In genomic region chr1:172359531-172359991, GRCh38 we compare ENCODE assay signal across 9 cellular contexts.
DNase-seq lines count a peak whose midpoint lies in the region; ATAC-seq, FAIRE-seq and TF ChIP-seq lines count a peak whose summit lies in the region.
"Had no signal": no experiment of that assay in that cellular context is flagged by ENCODE, and none has a peak within 500 bp of the region (broad histone marks: within the 10 kb centered on the region; RNA-seq: fewer than 3 reads in every experiment).

No MANE protein-coding gene starts in this region.

- in situ Hi-C loops in HepG2 (cut with HindIII; ENCODE audit: extremely low pct_ligation_motif_present, low pct_unique_long_range_greater_than_20kb): no loop called here

- peak overlapping the region; percentile 68 for H3K4me3 Mint-ChIP-seq in activated T-helper 17 cell treated with anti-CD3 and anti-CD28 coated beads, Interleukin-2, amount 50 U/mL, for 72 hours

- TF ChIP-seq RAD21 in HepG2 (CRISPR knock-in tag; IDR thresholded peaks at IDR 0.05): no peak

- H4K20me1 ChIP-seq in KMS-11 (ENCODE audit: insufficient read depth) (no peaks in the 10 kb centered on the region), HepG2 (ENCODE audit: insufficient read depth, low read length) (no peaks in the 10 kb centered on the region)

- H3K27me3 ChIP-seq in KMS-11 (ENCODE audit: insufficient read depth, low read depth) (no peaks in the 10 kb centered on the region), HepG2 (ENCODE audit: control insufficient read depth in 1 of 2, insufficient read depth in 2 of 2, low read length in 2 of 2) (0 out of 5 replicates have a peak, but pooled peaks cover 0 to 2% of the 10 kb centered on the region in 2 experiments)
- H3K27me3 ChIP-seq: cardiac muscle cell had no signal

- TF ChIP-seq POLR2A in HepG2 (IDR thresholded peaks at IDR 0.05; ENCODE audit: insufficient read depth in 1 of 2, low read depth in 2 of 2, low read length in 2 of 2): no peak

- peak overlapping the region; percentile 42; the same call in 1 of the 2 replicates for H3K9ac ChIP-seq in KMS-11
- no peak overlapping the region for H3K9ac ChIP-seq in HepG2 (ENCODE audit: insufficient read depth, low read depth, low read length)

- H3K9me3 Mint-ChIP-seq in activated T-helper 17 cell treated with anti-CD3 and anti-CD28 coated beads, Interleukin-2, amount 50 U/mL, for 72 hours: no peaks in the 10 kb centered on the region

- H3K36me3 ChIP-seq in KMS-11 (ENCODE audit: insufficient read depth): no peaks in the 10 kb centered on the region
- H3K36me3 ChIP-seq in HepG2 (replicated peaks in 1 of 2; ENCODE audit: control insufficient read depth in 1 of 2, insufficient read depth in 2 of 2, low read length in 2 of 2): no peaks in the 10 kb centered on the region
- H3K36me3 ChIP-seq: cardiac muscle cell had no signal

- H3K79me2 ChIP-seq in KMS-11 (ENCODE audit: insufficient read depth, low read depth): no peaks in the 10 kb centered on the region
- H3K79me2 ChIP-seq in HepG2 (ENCODE audit: insufficient read depth, low read length): no peaks in the 10 kb centered on the region

- no peak overlapping the region for H3K4me3 ChIP-seq in AG10803 (ENCODE audit: low read length)
- H3K4me3 ChIP-seq in KMS-11 (IDR thresholded peaks at IDR 0.05; ENCODE audit: insufficient read depth, low read depth, low read length): no peak overlapping the region
- H3K4me3 ChIP-seq in HepG2 (replicated peaks in 1 of 3; ENCODE audit: insufficient read depth in 1 of 3, low read depth in 2 of 3, low read length in 3 of 3): no peak overlapping the region
- H3K4me3 ChIP-seq: cardiac muscle cell had no signal

- FAIRE-seq in HepG2 (lab: Jason Lieb, UNC): no peak

- H3K27ac ChIP-seq in KMS-11 (peak overlapping the region; percentile 75), HepG2 (ENCODE audit: extremely low read length, insufficient read depth, low read length) (no peak overlapping the region)

- peaks cover 15% of the 10 kb centered on the region for H3K4me1 Mint-ChIP-seq in activated T-helper 17 cell treated with anti-CD3 and anti-CD28 coated beads, Interleukin-2, amount 50 U/mL, for 72 hours

- DNase-seq in AG10803 (ENCODE audit: low read depth) (peak; percentile 77), HepG2 (ENCODE audit: low spot score) (peak; percentile 39), OCI-M2 (lab: John Stamatoyannopoulos, UW; ENCODE audit: unreplicated experiment) (no peak)

- TF ChIP-seq CTCF in AG10803 (conservative IDR thresholded peaks at IDR 0.05; ENCODE audit: low read length): no peak
- no peak for TF ChIP-seq CTCF in KMS-11 (conservative IDR thresholded peaks at IDR 0.05; ENCODE audit: low read depth, low read length)
- TF ChIP-seq CTCF in HepG2 (CRISPR knock-in tag; IDR thresholded peaks at IDR 0.05): no peak

- H3K4me2 ChIP-seq in KMS-11 (peak overlapping the region; percentile 90), HepG2 (ENCODE audit: low read depth, low read length) (no peak overlapping the region)

- no peaks in the 10 kb centered on the region for H3K36me3 Mint-ChIP-seq in activated T-helper 17 cell treated with anti-CD3 and anti-CD28 coated beads, Interleukin-2, amount 50 U/mL, for 72 hours (ENCODE audit: low read depth)

- H2AFZ ChIP-seq in KMS-11 (ENCODE audit: low read depth) (peak overlapping the region; percentile 53), HepG2 (ENCODE audit: low read length) (no peak overlapping the region)

- no peaks in the 10 kb centered on the region for H3K27me3 Mint-ChIP-seq in activated T-helper 17 cell treated with anti-CD3 and anti-CD28 coated beads, Interleukin-2, amount 50 U/mL, for 72 hours

- intact Hi-C loops in HepG2 (cut with micrococcal nuclease; ENCODE audit: unreplicated experiment): no loop called here

- POLR2A ChIA-PET in HepG2 (lab: Yijun Ruan, JAX): no interaction called here

- peak overlapping the region; percentile 92 for H3K27ac Mint-ChIP-seq in activated T-helper 17 cell treated with anti-CD3 and anti-CD28 coated beads, Interleukin-2, amount 50 U/mL, for 72 hours

- TF ChIP-seq EP300 in HepG2 (IDR thresholded peaks at IDR 0.05; ENCODE audit: low read depth in 2 of 2, low read length in 2 of 2): no peak
- no peak for TF ChIP-seq EP300 in HepG2 (CRISPR knock-in tag; IDR thresholded peaks at IDR 0.05; ENCODE audit: borderline replicate concordance)

- H3K9me3 ChIP-seq in HepG2 (ENCODE audit: low read length): no peaks in the 10 kb centered on the region

- ATAC-seq in activated T-helper 17 cell treated with anti-CD3 and anti-CD28 coated beads, Interleukin-2, amount 50 U/mL, for 72 hours (replicated peaks): no peak
- ATAC-seq in HepG2 (no peak), GM19397 (IDR thresholded peaks at IDR 0.05; ENCODE audit: unreplicated experiment) (no peak), HG03460 (IDR thresholded peaks at IDR 0.05; ENCODE audit: unreplicated experiment) (no peak), GM21515 (IDR thresholded peaks at IDR 0.05; ENCODE audit: unreplicated experiment) (no peak)

- 2% methylated on average over 3 of the region's 3 CpGs for WGBS in HepG2 (ENCODE audit: low lambda C conversion rate)

- no TSS peak for BruUV-seq in HepG2 (replicated peaks; lab: Mats Ljungman, UMichigan)

- H3K4me1 ChIP-seq in KMS-11 (ENCODE audit: low read depth, poor library complexity, severe bottlenecking): peaks cover 58% of the 10 kb centered on the region
- peaks cover 34% of the 10 kb centered on the region for H3K4me1 ChIP-seq in HepG2 (ENCODE audit: insufficient read depth, low read length)

- CTCF ChIA-PET in HepG2 (lab: Yijun Ruan, JAX; ENCODE audit: low intra/inter-chr PET ratio, low total read pairs): no interaction called here

TF ChIP-seq in HepG2, 621 proteins besides CTCF, POLR2A, EP300 and RAD21:
- TF ChIP-seq ZSCAN30 (CRISPR knock-in tag; IDR thresholded peaks at IDR 0.05): no peak
- no peak for TF ChIP-seq AGO1 (IDR thresholded peaks at IDR 0.05; ENCODE audit: low read depth, low read length, poor library complexity, severe bottlenecking)
- TF ChIP-seq ZNF788 (CRISPR knock-in tag; IDR thresholded peaks at IDR 0.05; ENCODE audit: borderline replicate concordance): no peak
- TF ChIP-seq ZFP82 (CRISPR knock-in tag; IDR thresholded peaks at IDR 0.05; ENCODE audit: borderline replicate concordance): no peak
- peak; percentile 52; the same call in 1 of the 2 replicates for TF ChIP-seq PPARG (CRISPR knock-in tag; conservative IDR thresholded peaks at IDR 0.05)
- no peak for TF ChIP-seq SIN3A (IDR thresholded peaks at IDR 0.05; ENCODE audit: borderline replicate concordance, low read depth, low read length)
- TF ChIP-seq ZNF264 (CRISPR knock-in tag; IDR thresholded peaks at IDR 0.05): no peak
- TF ChIP-seq ZNF510 (CRISPR knock-in tag; IDR thresholded peaks at IDR 0.05; ENCODE audit: low read depth): no peak
